15 cellular contexts compared by ENCODE assay signal in genomic region chr3:40615110-40615915, GRCh38.
DNase-seq lines count a peak whose midpoint lies in the region; ATAC-seq, FAIRE-seq and TF ChIP-seq lines count a peak whose summit lies in the region.
"Had no signal": no experiment of that assay in that cellular context is flagged by ENCODE, and none has a peak within 500 bp of the region (broad histone marks: within the 10 kb centered on the region; RNA-seq: fewer than 3 reads in every experiment).

No MANE protein-coding gene starts in this region.

- POLR2A ChIA-PET in K562 (lab: Yijun Ruan, JAX), result no interaction called here

- H3K27me3 ChIP-seq in K562 (ENCODE audit: control insufficient read depth in 2 of 2, insufficient read depth in 2 of 2, low read length in 2 of 2), result peaks cover 27 to 45% of the 10 kb centered on the region in 2 experiments; a peak in 4 of 5 replicates
- H3K27me3 ChIP-seq in stomach smooth muscle (ENCODE audit: control insufficient read depth in 1 of 2, insufficient read depth in 2 of 2, low read length in 2 of 2), result peaks cover 7 to 9% of the 10 kb centered on the region in 2 donors
- H3K27me3 ChIP-seq: Peyer's patch, tibial nerve had no signal

- no TSS peak for BruUV-seq in K562 (replicated peaks; lab: Mats Ljungman, UMichigan)

- in situ Hi-C loops in K562 (cut with MboI), result no loop called here

- no peak for TF ChIP-seq CTCF in K562 (IDR thresholded peaks at IDR 0.05 in 2 of 3, conservative IDR thresholded peaks at IDR 0.05 in 1 of 3; ENCODE audit: insufficient read depth in 2 of 3, low read depth in 1 of 3, low read length in 3 of 3)

- H3K4me1 ChIP-seq in K562 (replicated peaks in 1 of 2; ENCODE audit: control insufficient read depth in 2 of 2, insufficient read depth in 2 of 2, low read length in 2 of 2) (peaks cover 0 to 7% of the 10 kb centered on the region in 2 experiments; a peak in 2 of 5 replicates), stomach smooth muscle (ENCODE audit: control insufficient read depth, insufficient read depth, low read length) (peaks cover 4% of the 10 kb centered on the region)
- H3K4me1 ChIP-seq: Peyer's patch had no signal

- CTCF ChIA-PET in K562 (lab: Yijun Ruan, JAX; ENCODE audit: low intra/inter-chr PET ratio), result interaction anchor here (0.7 kb wide), 1 partner anchor 1685 kb away, joined by 3 read pairs; no protein-coding TSS in a partner anchor

- TF ChIP-seq POLR2A in K562 (conservative IDR thresholded peaks at IDR 0.05), result no peak

- no peaks in the 10 kb centered on the region for H3K79me2 ChIP-seq in K562 (ENCODE audit: control insufficient read depth, insufficient read depth, low read length)

- H2AFZ ChIP-seq in K562 (ENCODE audit: low read depth, low read length), result no peak overlapping the region

- no peak for TF ChIP-seq RAD21 in K562 (CRISPR knock-in tag; conservative IDR thresholded peaks at IDR 0.05 in 1 of 2, IDR thresholded peaks at IDR 0.05 in 1 of 2)

- TF ChIP-seq EP300 in K562 (IDR thresholded peaks at IDR 0.05; ENCODE audit: low read length), result no peak

- no peak overlapping the region for H3K4me2 ChIP-seq in K562 (ENCODE audit: insufficient read depth, low read length)

- H3K4me3 ChIP-seq in K562, result no peak overlapping the region
- peak overlapping the region; percentile 42 to 55 for H3K4me3 ChIP-seq in stomach smooth muscle (ENCODE audit: low read length in 2 of 2)

- H4K20me1 ChIP-seq in K562 (replicated peaks; ENCODE audit: control insufficient read depth, insufficient read depth, low read length), result no peaks in the 10 kb centered on the region

- no peaks in the 10 kb centered on the region for H3K9me1 ChIP-seq in K562 (ENCODE audit: control insufficient read depth, insufficient read depth, low read length)

- ATAC-seq in K562, result no peak; the same call in 2 of the 3 replicates
- ATAC-seq in HG02884 (IDR thresholded peaks at IDR 0.05; ENCODE audit: unreplicated experiment), result no peak
- no peak for ATAC-seq in HG02973 (IDR thresholded peaks at IDR 0.05; ENCODE audit: unreplicated experiment)

- 2% methylated on average over 33 of the region's 33 CpGs for WGBS in K562 (ENCODE audit: insufficient coverage, low coverage, missing lambda C conversion rate)

- peak; percentile 15 for FAIRE-seq in K562 (lab: Jason Lieb, UNC)

- no peak overlapping the region for H3K9ac ChIP-seq in K562 (ENCODE audit: insufficient read depth in 1 of 2, low read depth in 2 of 2, low read length in 2 of 2)
- H3K9ac ChIP-seq in stomach smooth muscle (ENCODE audit: low read length in 2 of 2), result no peak overlapping the region

- H3K36me3 ChIP-seq in K562 (ENCODE audit: control insufficient read depth, insufficient read depth, low read length) (no peaks in the 10 kb centered on the region), stomach smooth muscle (ENCODE audit: control insufficient read depth in 2 of 2, insufficient read depth in 2 of 2, low read length in 2 of 2) (no peaks in the 10 kb centered on the region)
- H3K36me3 ChIP-seq: Peyer's patch, tibial nerve had no signal

- intact Hi-C loops in K562 (cut with micrococcal nuclease), result no loop called here

- H3K9me3 ChIP-seq in K562 (replicated peaks; ENCODE audit: control insufficient read depth, insufficient read depth, low read depth, low read length) (no peaks in the 10 kb centered on the region), stomach smooth muscle (ENCODE audit: control insufficient read depth in 2 of 2, low read length in 2 of 2) (no peaks in the 10 kb centered on the region)
- H3K9me3 ChIP-seq: Peyer's patch, tibial nerve had no signal

- DNase-seq in NCI-H345 (lab: John Stamatoyannopoulos, UW) (peak; percentile 46), NCI-H345 treated with DMSO at 0.1 percent for 48 hours (lab: John Stamatoyannopoulos, UW; ENCODE audit: unreplicated experiment) (no peak), K562 (ENCODE audit: extremely low read depth in 1 of 4, low spot score in 3 of 4) (no peak), iPS-NIHi7 (ENCODE audit: extremely low spot score) (peak; percentile 76), GM03348 (ENCODE audit: low spot score) (no peak)
- DNase-seq: ACHN; activated CD4-positive, CD25-positive, alpha-beta regulatory T cell treated with anti-CD3 and anti-CD28 coated beads, Interleukin-2, amount 50 U/mL, for 72 hours; activated naive CD4-positive, alpha-beta T cell treated with anti-CD3 and anti-CD28 coated beads, Interleukin-2, amount 50 U/mL, for 16 hours; Karpas-422; mammary epithelial cell; Peyer's patch had no signal

- H3K27ac ChIP-seq in K562 (ENCODE audit: extremely low read depth, low read depth, low read length), result no peak overlapping the region
- H3K27ac ChIP-seq in stomach smooth muscle (ENCODE audit: low read length), result no peak overlapping the region
- H3K27ac ChIP-seq: Peyer's patch, tibial nerve had no signal

TF ChIP-seq in K562, 482 proteins besides CTCF, POLR2A, EP300 and RAD21:
- TF ChIP-seq NCOR1 (IDR thresholded peaks at IDR 0.05) (no peak), HMGXB4 (CRISPR knock-in tag; IDR thresholded peaks at IDR 0.05) (no peak), PURB (CRISPR knock-in tag; IDR thresholded peaks at IDR 0.05; ENCODE audit: low read depth) (no peak), ZNF282 (CRISPR knock-in tag; IDR thresholded peaks at IDR 0.05) (no peak), MEF2A (IDR thresholded peaks at IDR 0.05; ENCODE audit: control insufficient read depth, low read depth, low read length) (no peak), ARHGAP35 (IDR thresholded peaks at IDR 0.05; ENCODE audit: partially characterized antibody) (no peak), ZNF584 (CRISPR knock-in tag; IDR thresholded peaks at IDR 0.05; ENCODE audit: low read depth) (no peak), HMG20B (CRISPR knock-in tag; IDR thresholded peaks at IDR 0.05) (no peak), NR3C1 (CRISPR knock-in tag; IDR thresholded peaks at IDR 0.05) (no peak)
TF ChIP-seq in K562: peak in this region for 0.

Comparison
In these comparisons a context has a peak if more than half of its experiments do, and no peak if none do; other contexts are left out.
1. DNase-seq: peak in NCI-H345 (single experiment) and iPS-NIHi7 (single experiment); none in NCI-H345 treated with DMSO at 0.1 percent for 48 hours (single experiment), K562 (0 of 4) and GM03348 (single experiment).